Comparison of ENCODE assay signal across 15 cellular contexts in genomic region chr15:90259524-90259923, GRCh38. TPM values are rescaled to one million over a fixed set of nuclear protein-coding genes. Genes with fewer than 3 reads are reported as not detected.
DNase-seq lines count a peak whose midpoint lies in the region; ATAC-seq and TF ChIP-seq lines count a peak whose summit lies in the region.
"Had no signal": no experiment of that assay in that cellular context is flagged by ENCODE, and none has a peak within 500 bp of the region (broad histone marks: within the 10 kb centered on the region; RNA-seq: fewer than 3 reads in every experiment).

No MANE protein-coding gene starts in this region.

- H3K9me3 ChIP-seq in vagina = no peaks in the 10 kb centered on the region
- H3K9me3 ChIP-seq: body of pancreas, esophagus squamous epithelium had no signal

- H3K79me2 ChIP-seq in ACC112 (ENCODE audit: control insufficient read depth, insufficient read depth, low read length, unreplicated experiment) = no peaks in the 10 kb centered on the region

- no peak for DNase-seq in vagina (ENCODE audit: extremely low spot score in 2 of 2)
- DNase-seq in AG20443 (ENCODE audit: low spot score) = no peak
- DNase-seq in coronary artery (ENCODE audit: low spot score) = no peak
- DNase-seq: activated CD4-positive, alpha-beta T cell treated with anti-CD3 and anti-CD28 coated beads, Interleukin-2, amount 50 U/mL, for 4 hours; body of pancreas; DMS79 treated with DMSO at 0.1 percent for 48 hours; esophagus squamous epithelium; GM23248; islet precursor cell; NCI-H774 had no signal

- H3K4me1 ChIP-seq in ACC112 (ENCODE audit: control insufficient read depth, insufficient read depth, low read length, unreplicated experiment) (peaks cover 19% of the 10 kb centered on the region), vagina (peaks cover 5% of the 10 kb centered on the region)

- TF ChIP-seq CTCF in vagina (IDR thresholded peaks at IDR 0.05) (no peak), coronary artery (IDR thresholded peaks at IDR 0.05) (no peak)

- ATAC-seq in GM19023 (IDR thresholded peaks at IDR 0.05; ENCODE audit: unreplicated experiment) (peak; percentile 79), HG02759 (IDR thresholded peaks at IDR 0.05; ENCODE audit: unreplicated experiment) (peak; percentile 65), HG03520 (IDR thresholded peaks at IDR 0.05; ENCODE audit: unreplicated experiment) (peak; percentile 75), GM21576 (IDR thresholded peaks at IDR 0.05; ENCODE audit: unreplicated experiment) (no peak)
- ATAC-seq: body of pancreas had no signal

- H3K36me3 ChIP-seq in ACC112 (ENCODE audit: insufficient read depth, low read length) = no peaks in the 10 kb centered on the region
- H3K36me3 ChIP-seq in vagina = no peaks in the 10 kb centered on the region
- H3K36me3 ChIP-seq: esophagus squamous epithelium had no signal

- H3K27ac ChIP-seq in ACC112 (ENCODE audit: low read depth, low read length) (0 out of 2 replicates have a peak overlapping the region, but pooled peaks have one; percentile 17), vagina (no peak overlapping the region), coronary artery (no peak overlapping the region)
- H3K27ac ChIP-seq: body of pancreas, esophagus squamous epithelium, GM23248 had no signal

- H2AFZ ChIP-seq in ACC112 (ENCODE audit: low read length, unreplicated experiment) = no peak overlapping the region
- H2AFZ ChIP-seq: GM23248 had no signal

- H3K27me3 ChIP-seq in ACC112 (ENCODE audit: insufficient read depth, low read length) = no peaks in the 10 kb centered on the region
- no peaks in the 10 kb centered on the region for H3K27me3 ChIP-seq in vagina
- H3K27me3 ChIP-seq: body of pancreas, esophagus squamous epithelium had no signal

- no peak for TF ChIP-seq POLR2A in vagina (IDR thresholded peaks at IDR 0.05)

- H3K4me3 ChIP-seq in ACC112 (ENCODE audit: low read depth, low read length) (no peak overlapping the region), vagina (no peak overlapping the region), coronary artery (no peak overlapping the region)
- H3K4me3 ChIP-seq: body of pancreas, esophagus squamous epithelium, GM23248 had no signal

- intact Hi-C loops in vagina (cut with DNase I) = no loop called here

RNA-seq across cellular contexts. Expression of gene NGRN, which starts 5.9 kb away (rescaled TPM):
- total RNA-seq in vagina = 59.2 TPM

RNA-seq across cellular contexts. Expression of gene TTLL13, which starts 10.2 kb away (rescaled TPM):
- not detected for total RNA-seq in vagina
- total RNA-seq: body of pancreas, esophagus squamous epithelium, GM23248 had no signal

RNA-seq across cellular contexts. Expression of gene GDPGP1, which starts 25.5 kb away (rescaled TPM):
- 4.9 TPM for total RNA-seq in vagina

RNA-seq across cellular contexts. Expression of gene CIB1, which starts 25.8 kb away (rescaled TPM):
- total RNA-seq in vagina = 42.7 TPM

RNA-seq across cellular contexts. Expression of gene SEMA4B, which starts 58.4 kb away (rescaled TPM):
- 205 TPM for total RNA-seq in vagina
